In the genomic region with DNA sequence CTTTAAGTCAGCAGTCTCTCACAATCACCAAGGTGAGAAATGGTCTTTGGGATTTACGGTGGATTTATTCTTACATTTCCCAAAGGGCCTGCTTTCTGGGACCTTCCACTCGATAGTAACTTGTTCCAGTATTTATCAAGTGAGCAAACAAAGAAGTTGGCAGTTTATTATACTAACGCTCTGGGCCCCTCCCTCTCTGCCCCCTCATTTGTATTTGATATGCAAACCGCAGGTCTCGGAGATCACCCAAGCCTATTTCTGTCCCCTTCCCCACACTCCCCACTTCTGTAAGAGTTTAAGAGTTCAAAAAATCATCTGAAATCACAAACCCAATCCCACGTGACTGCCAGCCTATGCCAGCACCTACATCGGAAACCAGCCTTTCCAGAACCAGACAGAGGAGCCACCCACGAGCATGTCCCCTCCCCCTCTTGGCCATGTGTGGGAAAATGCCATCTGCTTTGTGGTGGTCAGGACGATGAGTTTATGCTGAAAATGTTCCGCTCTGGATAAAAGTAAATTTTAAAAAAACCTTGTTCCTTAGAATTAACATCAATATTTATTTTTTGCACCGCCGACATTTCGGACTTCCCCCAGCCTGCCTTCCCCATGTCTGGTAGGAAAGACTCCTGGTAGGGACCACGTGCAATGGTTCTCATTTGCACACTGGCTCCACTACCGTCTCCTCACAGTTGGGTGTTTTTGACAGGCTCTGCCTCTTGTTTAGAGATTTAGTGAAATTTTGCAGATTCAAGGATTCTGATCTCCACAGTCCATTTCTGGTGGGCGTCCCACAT, we compare ENCODE assay signal across 22 cellular contexts.
"Had no signal": no experiment of that assay in that cellular context is flagged by ENCODE, and none has a peak within 500 bp of the region (broad histone marks: within the 10 kb centered on the region; RNA-seq: fewer than 3 reads in every experiment).

No MANE protein-coding gene starts in this region.

- H3K36me3 ChIP-seq: esophagus squamous epithelium, heart left ventricle, neutrophil, right atrium auricular region, sigmoid colon, tibial nerve, upper lobe of right lung had no signal

- H3K27ac Mint-ChIP-seq: dendritic cell treated with granulocyte-macrophage colony-stimulating factor and Interleukin-4, amounts not matched to agents 40 ng/mL and 50 ng/mL, for 4 days; effector memory CD8-positive, alpha-beta T cell; naive thymus-derived CD4-positive, alpha-beta T cell; nephron progenitor cell; stimulated activated naive B cell treated with anti-CD40 and anti-IgM and Interleukin-4, amounts not matched to agents 10 μg/mL and 1 μg/mL and 100 μg/mL, for 72 hours; stimulated activated naive CD8-positive, alpha-beta T cell treated with anti-CD3 and anti-CD28 coated beads, Interleukin-15, amount 100 ng/mL, for 72 hours had no signal

- FAIRE-seq: colon had no signal

- H3K36me3 Mint-ChIP-seq: naive thymus-derived CD4-positive, alpha-beta T cell had no signal

- H3K27ac ChIP-seq: esophagus squamous epithelium, heart left ventricle, neutrophil, right atrium auricular region, sigmoid colon, skin epidermis, testis, tibial nerve, upper lobe of right lung had no signal

- H3K9me3 ChIP-seq: esophagus squamous epithelium, heart left ventricle, neutrophil, right atrium auricular region, sigmoid colon, testis, upper lobe of right lung had no signal

- H3K4me3 ChIP-seq: esophagus squamous epithelium, heart left ventricle, right atrium auricular region, sigmoid colon, skin epidermis, testis, tibial nerve, upper lobe of right lung had no signal

- DNase-seq: effector memory CD8-positive, alpha-beta T cell; esophagus squamous epithelium; foreskin fibroblast; heart left ventricle; hippocampal formation; mesendoderm; naive thymus-derived CD4-positive, alpha-beta T cell; nephron progenitor cell; posterior cingulate gyrus; sigmoid colon; stimulated activated CD4-positive, alpha-beta T cell treated with anti-CD3 and anti-CD28 coated beads, Interleukin-2, amount 100 ng/mL, for 24 hours; stimulated activated CD4-positive, alpha-beta T cell treated with anti-CD3 and anti-CD28 coated beads, Interleukin-4, amount 100 ng/mL, for 4 hours; stimulated activated naive B cell treated with anti-CD40 and anti-IgM and Interleukin-4, amounts not matched to agents 10 μg/mL and 1 μg/mL and 100 μg/mL, for 72 hours; stimulated activated naive CD8-positive, alpha-beta T cell treated with anti-CD3 and anti-CD28 coated beads, Interleukin-15, amount 100 ng/mL, for 72 hours; testis; upper lobe of right lung had no signal

- ATAC-seq: effector memory CD8-positive, alpha-beta T cell; heart left ventricle; naive thymus-derived CD4-positive, alpha-beta T cell; stimulated activated naive B cell treated with anti-CD40 and anti-IgM and Interleukin-4, amounts not matched to agents 10 μg/mL and 1 μg/mL and 100 μg/mL, for 72 hours; stimulated activated naive CD8-positive, alpha-beta T cell treated with anti-CD3 and anti-CD28 coated beads, Interleukin-15, amount 100 ng/mL, for 72 hours; upper lobe of right lung had no signal

- H3K4me1 ChIP-seq: heart left ventricle, right atrium auricular region, sigmoid colon, testis, tibial nerve, upper lobe of right lung had no signal

- H3K9me3 Mint-ChIP-seq: dendritic cell treated with granulocyte-macrophage colony-stimulating factor and Interleukin-4, amounts not matched to agents 40 ng/mL and 50 ng/mL, for 4 days; nephron progenitor cell; stimulated activated naive B cell treated with anti-CD40 and anti-IgM and Interleukin-4, amounts not matched to agents 10 μg/mL and 1 μg/mL and 100 μg/mL, for 72 hours had no signal

- H3K27me3 ChIP-seq: neutrophil, right atrium auricular region, sigmoid colon, testis, tibial nerve, upper lobe of right lung had no signal
